In genomic region chr3:124486324-124486723, GRCh38 we compare ENCODE assay signal across 3 cellular contexts.
TF ChIP-seq lines count a peak whose summit lies in the region.

No MANE protein-coding gene starts in this region.

TF ChIP-seq in IMR-90, 13 proteins besides CTCF, POLR2A, EP300 and RAD21 (continued from another document):
- TF ChIP-seq ELK1 (IDR thresholded peaks at IDR 0.05; ENCODE audit: borderline replicate concordance, low read depth, low read length) (no peak), SMC3 (IDR thresholded peaks at IDR 0.05; ENCODE audit: low read depth, low read length) (no peak), CEBPB (IDR thresholded peaks at IDR 0.05; ENCODE audit: low read depth, low read length) (no peak), MXI1 (IDR thresholded peaks at IDR 0.05; ENCODE audit: borderline replicate concordance, low read depth, low read length) (no peak), BHLHE40 (IDR thresholded peaks at IDR 0.05; ENCODE audit: low read depth, low read length) (no peak), FOS (IDR thresholded peaks at IDR 0.05; ENCODE audit: low read depth, low read length) (no peak), NFE2L2 (IDR thresholded peaks at IDR 0.05; ENCODE audit: low read depth, low read length) (no peak), MAFK (IDR thresholded peaks at IDR 0.05; ENCODE audit: low read depth, low read length) (no peak), RFX5 (IDR thresholded peaks at IDR 0.05; ENCODE audit: low read depth, low read length) (no peak)
- TF ChIP-seq, protein P1, sequence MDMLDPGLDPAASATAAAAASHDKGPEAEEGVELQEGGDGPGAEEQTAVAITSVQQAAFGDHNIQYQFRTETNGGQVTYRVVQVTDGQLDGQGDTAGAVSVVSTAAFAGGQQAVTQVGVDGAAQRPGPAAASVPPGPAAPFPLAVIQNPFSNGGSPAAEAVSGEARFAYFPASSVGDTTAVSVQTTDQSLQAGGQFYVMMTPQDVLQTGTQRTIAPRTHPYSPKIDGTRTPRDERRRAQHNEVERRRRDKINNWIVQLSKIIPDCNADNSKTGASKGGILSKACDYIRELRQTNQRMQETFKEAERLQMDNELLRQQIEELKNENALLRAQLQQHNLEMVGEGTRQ (IDR thresholded peaks at IDR 0.05; ENCODE audit: low read depth, low read length): no peak
TF ChIP-seq in IMR-90: peak in this region for 0.

TF ChIP-seq in WTC11, 78 proteins besides CTCF, POLR2A, EP300 and RAD21:
- no peak for TF ChIP-seq ERG (CRISPR knock-in tag; IDR thresholded peaks at IDR 0.05)
- TF ChIP-seq, protein P2, sequence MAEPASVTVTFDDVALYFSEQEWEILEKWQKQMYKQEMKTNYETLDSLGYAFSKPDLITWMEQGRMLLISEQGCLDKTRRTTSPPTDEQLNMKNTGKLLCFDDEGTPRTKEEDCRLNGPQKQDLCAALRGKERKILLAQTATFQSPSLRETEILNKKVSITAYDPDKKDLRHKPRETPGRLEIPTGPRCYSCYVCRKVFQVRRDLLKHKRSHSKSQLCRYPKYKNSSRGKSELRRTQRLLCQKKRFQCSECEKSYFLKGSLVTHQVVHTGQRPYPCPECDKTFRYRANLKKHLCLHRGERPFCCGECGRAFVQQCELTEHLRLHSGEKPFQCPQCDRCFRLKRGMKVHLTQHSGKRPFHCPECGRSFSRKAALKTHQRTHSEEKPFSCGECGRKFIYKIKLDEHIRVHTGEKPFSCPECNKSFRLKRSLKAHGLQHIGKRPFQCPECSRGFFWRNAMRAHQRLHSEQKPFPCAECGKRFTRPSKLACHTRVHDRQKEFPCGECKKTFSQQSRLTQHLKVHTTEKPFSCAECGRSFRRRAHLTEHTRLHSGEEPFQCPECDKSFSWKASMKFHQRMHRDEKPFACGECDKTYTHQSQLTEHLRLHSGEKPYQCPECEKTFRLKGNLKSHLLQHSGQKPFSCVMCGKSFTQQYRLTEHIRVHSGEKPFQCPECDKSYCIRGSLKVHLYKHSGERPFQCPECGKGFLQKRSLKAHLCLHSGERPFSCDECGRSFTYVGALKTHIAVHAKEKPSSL (CRISPR knock-in tag; conservative IDR thresholded peaks at IDR 0.05): no peak
- no peak for TF ChIP-seq ZNF232 (CRISPR knock-in tag; IDR thresholded peaks at IDR 0.05)
- TF ChIP-seq EMX1 (CRISPR knock-in tag; IDR thresholded peaks at IDR 0.05): no peak
- TF ChIP-seq ZNF121 (CRISPR knock-in tag; IDR thresholded peaks at IDR 0.05): no peak
- no peak for TF ChIP-seq NR1H2 (CRISPR knock-in tag; IDR thresholded peaks at IDR 0.05)
- no peak for TF ChIP-seq NR2C2 (CRISPR knock-in tag; IDR thresholded peaks at IDR 0.05)
- TF ChIP-seq, protein P3, sequence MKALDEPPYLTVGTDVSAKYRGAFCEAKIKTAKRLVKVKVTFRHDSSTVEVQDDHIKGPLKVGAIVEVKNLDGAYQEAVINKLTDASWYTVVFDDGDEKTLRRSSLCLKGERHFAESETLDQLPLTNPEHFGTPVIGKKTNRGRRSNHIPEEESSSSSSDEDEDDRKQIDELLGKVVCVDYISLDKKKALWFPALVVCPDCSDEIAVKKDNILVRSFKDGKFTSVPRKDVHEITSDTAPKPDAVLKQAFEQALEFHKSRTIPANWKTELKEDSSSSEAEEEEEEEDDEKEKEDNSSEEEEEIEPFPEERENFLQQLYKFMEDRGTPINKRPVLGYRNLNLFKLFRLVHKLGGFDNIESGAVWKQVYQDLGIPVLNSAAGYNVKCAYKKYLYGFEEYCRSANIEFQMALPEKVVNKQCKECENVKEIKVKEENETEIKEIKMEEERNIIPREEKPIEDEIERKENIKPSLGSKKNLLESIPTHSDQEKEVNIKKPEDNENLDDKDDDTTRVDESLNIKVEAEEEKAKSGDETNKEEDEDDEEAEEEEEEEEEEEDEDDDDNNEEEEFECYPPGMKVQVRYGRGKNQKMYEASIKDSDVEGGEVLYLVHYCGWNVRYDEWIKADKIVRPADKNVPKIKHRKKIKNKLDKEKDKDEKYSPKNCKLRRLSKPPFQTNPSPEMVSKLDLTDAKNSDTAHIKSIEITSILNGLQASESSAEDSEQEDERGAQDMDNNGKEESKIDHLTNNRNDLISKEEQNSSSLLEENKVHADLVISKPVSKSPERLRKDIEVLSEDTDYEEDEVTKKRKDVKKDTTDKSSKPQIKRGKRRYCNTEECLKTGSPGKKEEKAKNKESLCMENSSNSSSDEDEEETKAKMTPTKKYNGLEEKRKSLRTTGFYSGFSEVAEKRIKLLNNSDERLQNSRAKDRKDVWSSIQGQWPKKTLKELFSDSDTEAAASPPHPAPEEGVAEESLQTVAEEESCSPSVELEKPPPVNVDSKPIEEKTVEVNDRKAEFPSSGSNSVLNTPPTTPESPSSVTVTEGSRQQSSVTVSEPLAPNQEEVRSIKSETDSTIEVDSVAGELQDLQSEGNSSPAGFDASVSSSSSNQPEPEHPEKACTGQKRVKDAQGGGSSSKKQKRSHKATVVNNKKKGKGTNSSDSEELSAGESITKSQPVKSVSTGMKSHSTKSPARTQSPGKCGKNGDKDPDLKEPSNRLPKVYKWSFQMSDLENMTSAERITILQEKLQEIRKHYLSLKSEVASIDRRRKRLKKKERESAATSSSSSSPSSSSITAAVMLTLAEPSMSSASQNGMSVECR (CRISPR knock-in tag; IDR thresholded peaks at IDR 0.05; ENCODE audit: borderline replicate concordance): no peak
- no peak for TF ChIP-seq SMAD4 (CRISPR knock-in tag; IDR thresholded peaks at IDR 0.05)
- no peak for TF ChIP-seq ZNF396 (CRISPR knock-in tag; IDR thresholded peaks at IDR 0.05; ENCODE audit: borderline replicate concordance)
- TF ChIP-seq FOXP1 (CRISPR knock-in tag; IDR thresholded peaks at IDR 0.05; ENCODE audit: borderline replicate concordance): no peak
- TF ChIP-seq, protein P4, sequence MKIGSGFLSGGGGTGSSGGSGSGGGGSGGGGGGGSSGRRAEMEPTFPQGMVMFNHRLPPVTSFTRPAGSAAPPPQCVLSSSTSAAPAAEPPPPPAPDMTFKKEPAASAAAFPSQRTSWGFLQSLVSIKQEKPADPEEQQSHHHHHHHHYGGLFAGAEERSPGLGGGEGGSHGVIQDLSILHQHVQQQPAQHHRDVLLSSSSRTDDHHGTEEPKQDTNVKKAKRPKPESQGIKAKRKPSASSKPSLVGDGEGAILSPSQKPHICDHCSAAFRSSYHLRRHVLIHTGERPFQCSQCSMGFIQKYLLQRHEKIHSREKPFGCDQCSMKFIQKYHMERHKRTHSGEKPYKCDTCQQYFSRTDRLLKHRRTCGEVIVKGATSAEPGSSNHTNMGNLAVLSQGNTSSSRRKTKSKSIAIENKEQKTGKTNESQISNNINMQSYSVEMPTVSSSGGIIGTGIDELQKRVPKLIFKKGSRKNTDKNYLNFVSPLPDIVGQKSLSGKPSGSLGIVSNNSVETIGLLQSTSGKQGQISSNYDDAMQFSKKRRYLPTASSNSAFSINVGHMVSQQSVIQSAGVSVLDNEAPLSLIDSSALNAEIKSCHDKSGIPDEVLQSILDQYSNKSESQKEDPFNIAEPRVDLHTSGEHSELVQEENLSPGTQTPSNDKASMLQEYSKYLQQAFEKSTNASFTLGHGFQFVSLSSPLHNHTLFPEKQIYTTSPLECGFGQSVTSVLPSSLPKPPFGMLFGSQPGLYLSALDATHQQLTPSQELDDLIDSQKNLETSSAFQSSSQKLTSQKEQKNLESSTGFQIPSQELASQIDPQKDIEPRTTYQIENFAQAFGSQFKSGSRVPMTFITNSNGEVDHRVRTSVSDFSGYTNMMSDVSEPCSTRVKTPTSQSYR (CRISPR knock-in tag; IDR thresholded peaks at IDR 0.05): no peak
TF ChIP-seq in WTC11: peak in this region for 0.

TF ChIP-seq in HEK293T, 16 proteins besides CTCF, POLR2A, EP300 and RAD21 (continued from another document):
- TF ChIP-seq CTBP1 (IDR thresholded peaks at IDR 0.05; ENCODE audit: borderline replicate concordance): no peak
- no peak for TF ChIP-seq ZNF384 (IDR thresholded peaks at IDR 0.05)
- no peak for TF ChIP-seq ELF4 (IDR thresholded peaks at IDR 0.05)
- no peak for TF ChIP-seq FOXA1 (IDR thresholded peaks at IDR 0.05)
TF ChIP-seq in HEK293T: peak in this region for 0.
